In genomic region chr4:176780995-176781738, GRCh38 we compare ENCODE assay signal across 1 cellular context.
TF ChIP-seq lines count a peak whose summit lies in the region.

No MANE protein-coding gene starts in this region.

TF ChIP-seq in IMR-90, 13 proteins besides CTCF, POLR2A, EP300 and RAD21:
- TF ChIP-seq MXI1 (IDR thresholded peaks at IDR 0.05; ENCODE audit: borderline replicate concordance, low read depth, low read length) (no peak), NFE2L2 (IDR thresholded peaks at IDR 0.05; ENCODE audit: low read depth, low read length) (peak; percentile 12; the same call in 1 of the 2 replicates), CEBPB (IDR thresholded peaks at IDR 0.05; ENCODE audit: low read depth, low read length) (peak; percentile 21; the same call in 1 of the 2 replicates)
